ENCODE assay signal across 1 cellular context in genomic region chr3:126389792-126390142, GRCh38.
TF ChIP-seq lines count a peak whose summit lies in the region.

No MANE protein-coding gene starts in this region.

TF ChIP-seq in GM23338, 12 proteins besides CTCF, POLR2A, EP300 and RAD21:
- TF ChIP-seq ZNF462 (CRISPR knock-in tag; IDR thresholded peaks at IDR 0.05): no peak
- TF ChIP-seq STAT1 (IDR thresholded peaks at IDR 0.05; ENCODE audit: unreplicated experiment): no peak
- no peak for TF ChIP-seq JUNB (IDR thresholded peaks at IDR 0.05; ENCODE audit: unreplicated experiment)
- TF ChIP-seq REST (IDR thresholded peaks at IDR 0.05; ENCODE audit: unreplicated experiment): no peak
- TF ChIP-seq NANOG (IDR thresholded peaks at IDR 0.05; ENCODE audit: borderline replicate concordance): no peak
- TF ChIP-seq CREB1 (CRISPR knock-in tag; IDR thresholded peaks at IDR 0.05; ENCODE audit: low read depth): no peak
- no peak for TF ChIP-seq EZH2phosphoT487 (IDR thresholded peaks at IDR 0.05; ENCODE audit: unreplicated experiment)
- no peak for TF ChIP-seq EZH2 (IDR thresholded peaks at IDR 0.05; ENCODE audit: low read depth, unreplicated experiment)
- TF ChIP-seq ETS1 (IDR thresholded peaks at IDR 0.05): no peak
- TF ChIP-seq ZNF114 (CRISPR knock-in tag; IDR thresholded peaks at IDR 0.05): no peak
- TF ChIP-seq ZNF331 (CRISPR knock-in tag; IDR thresholded peaks at IDR 0.05; ENCODE audit: low read depth): no peak
- TF ChIP-seq POLR2AphosphoS5 (IDR thresholded peaks at IDR 0.05; ENCODE audit: low read depth): no peak
